Comparison of ENCODE assay signal across 17 cellular contexts in genomic region chr5:142428773-142429473, GRCh38.
DNase-seq lines count a peak whose midpoint lies in the region; ATAC-seq and TF ChIP-seq lines count a peak whose summit lies in the region.
"Had no signal": no experiment of that assay in that cellular context is flagged by ENCODE, and none has a peak within 500 bp of the region (broad histone marks: within the 10 kb centered on the region; RNA-seq: fewer than 3 reads in every experiment).

No MANE protein-coding gene starts in this region.

- no peak for TF ChIP-seq CTCF in coronary artery (IDR thresholded peaks at IDR 0.05)

- no peak overlapping the region for H3K27ac Mint-ChIP-seq in activated T-cell treated with anti-CD3 and anti-CD28 coated beads, Interleukin-2, amount 50 U/mL, for 24 hours
- H3K27ac Mint-ChIP-seq: B cell had no signal

- no peak overlapping the region for H3K4me3 ChIP-seq in right cardiac atrium (ENCODE audit: low read length)
- no peak overlapping the region for H3K4me3 ChIP-seq in coronary artery

- H3K4me3 Mint-ChIP-seq in activated T-cell treated with anti-CD3 and anti-CD28 coated beads, Interleukin-2, amount 50 U/mL, for 24 hours = no peak overlapping the region
- H3K4me3 Mint-ChIP-seq: B cell; CD4-positive, CD25-positive, alpha-beta regulatory T cell had no signal

- no peaks in the 10 kb centered on the region for H3K9me3 ChIP-seq in right cardiac atrium (ENCODE audit: control insufficient read depth, low read length)

- H3K27ac ChIP-seq in right cardiac atrium (ENCODE audit: low read length) (peak overlapping the region; percentile 3), coronary artery (no peak overlapping the region)

- no peak for ATAC-seq in right cardiac atrium
- no peak for ATAC-seq in Right ventricle myocardium superior (ENCODE audit: poor library complexity)
- no peak for ATAC-seq in HG03521 (IDR thresholded peaks at IDR 0.05; ENCODE audit: unreplicated experiment)
- ATAC-seq: Panc1 had no signal

- intact Hi-C loops in right cardiac atrium (cut with DNase I) (no loop called here), Right ventricle myocardium superior (cut with DNase I) (no loop called here)

- no peaks in the 10 kb centered on the region for H3K9me3 Mint-ChIP-seq in activated T-cell treated with anti-CD3 and anti-CD28 coated beads, Interleukin-2, amount 50 U/mL, for 24 hours

- no peaks in the 10 kb centered on the region for H3K27me3 ChIP-seq in right cardiac atrium (ENCODE audit: control insufficient read depth, insufficient read depth)

- no peaks in the 10 kb centered on the region for H3K27me3 Mint-ChIP-seq in activated T-cell treated with anti-CD3 and anti-CD28 coated beads, Interleukin-2, amount 50 U/mL, for 24 hours

- DNase-seq in right cardiac atrium = no peak
- DNase-seq in Right ventricle myocardium superior = no peak
- DNase-seq in coronary artery (ENCODE audit: low spot score) = peak; percentile 45
- DNase-seq in mesenteric fat pad (ENCODE audit: low spot score) = peak; percentile 16
- no peak for DNase-seq in activated T-cell treated with anti-CD3 and anti-CD28 coated beads, Interleukin-2, amount 50 U/mL, for 24 hours
- DNase-seq in activated T-cell treated with anti-CD3 and anti-CD28 coated beads, Interleukin-2, amount 50 U/mL, for 48 hours = no peak
- DNase-seq: CD4-positive, CD25-positive, alpha-beta regulatory T cell; MM.1S; NCI-H1048; NCI-H1436; NCI-H187 treated with DMSO at 0.1 percent for 48 hours; NCI-H2107; NCI-H446 treated with DMSO at 0.1 percent for 48 hours; NK-92 treated with Interleukin-12 subunit alpha and Interleukin-12 subunit beta, amount 100 ng/mL, for 24 hours had no signal

- 83% methylated on average over 8 of the region's 8 CpGs for WGBS in right cardiac atrium

- H3K36me3 Mint-ChIP-seq in activated T-cell treated with anti-CD3 and anti-CD28 coated beads, Interleukin-2, amount 50 U/mL, for 24 hours (ENCODE audit: low read depth) = no peaks in the 10 kb centered on the region
- H3K36me3 Mint-ChIP-seq: CD4-positive, CD25-positive, alpha-beta regulatory T cell had no signal

- peaks cover 51% of the 10 kb centered on the region for H3K4me1 Mint-ChIP-seq in activated T-cell treated with anti-CD3 and anti-CD28 coated beads, Interleukin-2, amount 50 U/mL, for 24 hours (ENCODE audit: low read depth)

- peaks cover 21% of the 10 kb centered on the region for H3K4me1 ChIP-seq in right cardiac atrium (ENCODE audit: control insufficient read depth, insufficient read depth, low read length)

Comparison
In these comparisons a context has a peak if more than half of its experiments do, and no peak if none do; other contexts are left out.
1. DNase-seq: peak in coronary artery (single experiment) and mesenteric fat pad (single experiment); none in right cardiac atrium (0 of 3), Right ventricle myocardium superior (single experiment), activated T-cell treated with anti-CD3 and anti-CD28 coated beads, Interleukin-2, amount 50 U/mL, for 24 hours (single experiment) and activated T-cell treated with anti-CD3 and anti-CD28 coated beads, Interleukin-2, amount 50 U/mL, for 48 hours (0 of 2).